Comparison of ENCODE assay signal across 17 cellular contexts in genomic region chr2:106816974-106817373, GRCh38.
"Had no signal": no experiment of that assay in that cellular context is flagged by ENCODE, and none has a peak within 500 bp of the region (broad histone marks: within the 10 kb centered on the region; RNA-seq: fewer than 3 reads in every experiment).

No MANE protein-coding gene starts in this region.

- DNase-seq: activated CD4-positive, alpha-beta T cell treated with anti-CD3 and anti-CD28 coated beads for 36 hours; activated CD8-positive, alpha-beta memory T cell treated with anti-CD3 and anti-CD28 coated beads, Interleukin-2, amount 50 U/mL, for 48 hours; activated CD8-positive, alpha-beta T cell treated with anti-CD3 and anti-CD28 coated beads, Interleukin-2, amount 10 ng/mL, durations not matched to agents 7 days and 5 days; activated naive CD4-positive, alpha-beta T cell; colonic mucosa; effector CD8-positive, alpha-beta T cell; gastrocnemius medialis; immature natural killer cell; mesenchymal stem cell; nephron progenitor cell; stimulated activated CD4-positive, alpha-beta T cell treated with anti-CD3 and anti-CD28 coated beads, Interleukin-15, amount 100 ng/mL, for 24 hours; stimulated activated CD4-positive, alpha-beta T cell treated with anti-CD3 and anti-CD28 coated beads, Interleukin-4, amount 100 ng/mL, for 4 hours; stimulated activated naive CD8-positive, alpha-beta T cell treated with anti-CD3 and anti-CD28 coated beads, Interleukin-15, amount 100 ng/mL, for 72 hours; T-helper 1 cell; transverse colon; WERI-Rb-1 had no signal

- H3K4me3 Mint-ChIP-seq: activated CD4-positive, alpha-beta T cell treated with anti-CD3 and anti-CD28 coated beads for 36 hours; activated CD8-positive, alpha-beta T cell treated with anti-CD3 and anti-CD28 coated beads, Interleukin-2, amount 10 ng/mL, durations not matched to agents 7 days and 5 days; immature natural killer cell; nephron progenitor cell; stimulated activated naive CD8-positive, alpha-beta T cell treated with anti-CD3 and anti-CD28 coated beads, Interleukin-15, amount 100 ng/mL, for 72 hours had no signal

- H3K4me3 ChIP-seq: cardiac muscle cell, colonic mucosa, gastrocnemius medialis, transverse colon had no signal

- H3K9me3 ChIP-seq: colonic mucosa, gastrocnemius medialis, transverse colon had no signal

- H3K27ac ChIP-seq: cardiac muscle cell, colonic mucosa, gastrocnemius medialis, transverse colon, WERI-Rb-1 had no signal

- H3K4me1 Mint-ChIP-seq: activated CD4-positive, alpha-beta T cell treated with anti-CD3 and anti-CD28 coated beads for 36 hours; immature natural killer cell; nephron progenitor cell; stimulated activated naive CD8-positive, alpha-beta T cell treated with anti-CD3 and anti-CD28 coated beads, Interleukin-15, amount 100 ng/mL, for 72 hours had no signal

- H3K9me3 Mint-ChIP-seq: stimulated activated naive CD8-positive, alpha-beta T cell treated with anti-CD3 and anti-CD28 coated beads, Interleukin-15, amount 100 ng/mL, for 72 hours had no signal

- ATAC-seq: activated CD4-positive, alpha-beta T cell treated with anti-CD3 and anti-CD28 coated beads for 36 hours; activated CD8-positive, alpha-beta T cell treated with anti-CD3 and anti-CD28 coated beads, Interleukin-2, amount 10 ng/mL, durations not matched to agents 7 days and 5 days; gastrocnemius medialis; stimulated activated naive CD8-positive, alpha-beta T cell treated with anti-CD3 and anti-CD28 coated beads, Interleukin-15, amount 100 ng/mL, for 72 hours had no signal

- H3K27ac Mint-ChIP-seq: activated CD4-positive, alpha-beta T cell treated with anti-CD3 and anti-CD28 coated beads for 36 hours; activated CD8-positive, alpha-beta T cell treated with anti-CD3 and anti-CD28 coated beads, Interleukin-2, amount 10 ng/mL, durations not matched to agents 7 days and 5 days; immature natural killer cell; nephron progenitor cell; stimulated activated naive CD8-positive, alpha-beta T cell treated with anti-CD3 and anti-CD28 coated beads, Interleukin-15, amount 100 ng/mL, for 72 hours had no signal

- H3K27me3 ChIP-seq: cardiac muscle cell, colonic mucosa, gastrocnemius medialis, transverse colon had no signal

- H3K4me1 ChIP-seq: colonic mucosa, gastrocnemius medialis, transverse colon had no signal

- H3K36me3 Mint-ChIP-seq: immature natural killer cell had no signal

- H3K36me3 ChIP-seq: cardiac muscle cell, colonic mucosa, gastrocnemius medialis, transverse colon, WERI-Rb-1 had no signal
